In genomic region chr19:48964205-48965032, GRCh38 we compare ENCODE assay signal across 6 cellular contexts. TPM values are rescaled to one million over a fixed set of nuclear protein-coding genes. Genes with fewer than 3 reads are reported as not detected.
A peak's percentile ranks its signal among the peaks of the same experiment; 100 is the strongest.
DNase-seq lines count a peak whose midpoint lies in the region; ATAC-seq and TF ChIP-seq lines count a peak whose summit lies in the region.

No MANE protein-coding gene starts in this region.

- peak overlapping the region; percentile 90 for H4K5ac ChIP-seq in mesendoderm (ENCODE audit: low read length)

- peak overlapping the region; percentile 52 for H2AK5ac ChIP-seq in mesendoderm (ENCODE audit: low read length)

- no peaks in the 10 kb centered on the region for H3K9me3 Mint-ChIP-seq in activated naive CD4-positive, alpha-beta T cell treated with anti-CD3 and anti-CD28 coated beads, Interleukin-2, amount 50 U/mL, for 72 hours

- H3K23ac ChIP-seq in mesendoderm (ENCODE audit: low read length), result peak overlapping the region; percentile 80

- WGBS in mesendoderm (ENCODE audit: extremely low coverage, insufficient coverage, low lambda C conversion rate), result no CpG with 5 or more reads among the region's 19 CpGs

- H4K8ac ChIP-seq in mesendoderm (ENCODE audit: low read depth, low read length), result no peak overlapping the region

- CTCF ChIA-PET in GM10248 (lab: Yijun Ruan, JAX), result interaction anchor here (1.0 to 2.2 kb wide), 5 partner anchors 11 to 169 kb away, joined by 3 to 7 read pairs (median 5); partner anchors contain the start of genes GYS1, NUCB1 and RUVBL2

- H3K9ac ChIP-seq in mesendoderm (ENCODE audit: low read length), result peak overlapping the region; percentile 79

- H3K36me3 Mint-ChIP-seq in activated naive CD4-positive, alpha-beta T cell treated with anti-CD3 and anti-CD28 coated beads, Interleukin-2, amount 50 U/mL, for 72 hours, result peaks cover 19 to 22% of the 10 kb centered on the region in 2 donors

- peaks cover 13% of the 10 kb centered on the region for H3K79me2 ChIP-seq in mesendoderm (ENCODE audit: control insufficient read depth, insufficient read depth, low read length)

- peaks cover 16% of the 10 kb centered on the region for H3K4me1 ChIP-seq in mesendoderm (ENCODE audit: control insufficient read depth, low read depth, low read length)

- TF ChIP-seq CTCF in GM10248 (IDR thresholded peaks at IDR 0.05; ENCODE audit: control extremely low read depth, extremely low read depth, low read depth, missing control alignments), result no peak

- POLR2A ChIA-PET in GM10248 (lab: Yijun Ruan, JAX), result interaction anchor here (0.7 to 3.8 kb wide), 19 partner anchors 10 to 171 kb away, joined by 3 to 67 read pairs (median 5); partner anchors contain the start of genes BAX, GYS1, NUCB1 and PPP1R15A

- H3K27me3 ChIP-seq in mesendoderm (ENCODE audit: insufficient read depth, low read length, poor library complexity), result no peaks in the 10 kb centered on the region

- H3K4ac ChIP-seq in mesendoderm (ENCODE audit: low read depth, low read length), result peak overlapping the region; percentile 99

- no peak for ATAC-seq in activated naive CD4-positive, alpha-beta T cell treated with anti-CD3 and anti-CD28 coated beads, Interleukin-2, amount 50 U/mL, for 72 hours

- DNase-seq in HCEC 1CT (peak; percentile 49), mesendoderm (peak; percentile 90), GM10248 (ENCODE audit: extremely low spot score) (no peak), NCI-H2029 (lab: John Stamatoyannopoulos, UW) (no peak), NCI-H2107 (lab: John Stamatoyannopoulos, UW) (no peak)
- DNase-seq in activated naive CD4-positive, alpha-beta T cell treated with anti-CD3 and anti-CD28 coated beads, Interleukin-2, amount 50 U/mL, for 72 hours (ENCODE audit: low spot score in 2 of 2), result peak in 1 of 2 donors; percentile 61

- H2BK15ac ChIP-seq in mesendoderm (replicated peaks; ENCODE audit: low read depth), result peak overlapping the region; percentile 14

- peaks cover 6% of the 10 kb centered on the region for H3K79me1 ChIP-seq in mesendoderm (ENCODE audit: low read length)

- peak overlapping the region; percentile 97 for H3K18ac ChIP-seq in mesendoderm (ENCODE audit: low read length)

- no peaks in the 10 kb centered on the region for H3K36me3 ChIP-seq in mesendoderm (ENCODE audit: control insufficient read depth, insufficient read depth, low read length)

- H3K56ac ChIP-seq in mesendoderm (ENCODE audit: low read length), result peak overlapping the region; percentile 92

- peak overlapping the region; percentile 95 for H3K27ac ChIP-seq in mesendoderm (ENCODE audit: low read depth, low read length)

- peak overlapping the region; percentile 10 for H3K4me3 ChIP-seq in mesendoderm (ENCODE audit: low read length)

- H2BK120ac ChIP-seq in mesendoderm (ENCODE audit: low read depth, low read length), result peak overlapping the region; percentile 98

- peak overlapping the region; percentile 70 for H3K4me2 ChIP-seq in mesendoderm (ENCODE audit: low read length)

- peak overlapping the region; percentile 94 for H2BK5ac ChIP-seq in mesendoderm (ENCODE audit: low read length)

- H3K27ac Mint-ChIP-seq in activated naive CD4-positive, alpha-beta T cell treated with anti-CD3 and anti-CD28 coated beads, Interleukin-2, amount 50 U/mL, for 72 hours, result peak overlapping the region; percentile 96 to 100

RNA-seq across cellular contexts. Expression of gene FTL, which starts 0.7 kb away (rescaled TPM):
- 1,000 to 10,000 TPM; 1,148 to 2,898 TPM for total RNA-seq in activated naive CD4-positive, alpha-beta T cell treated with anti-CD3 and anti-CD28 coated beads, Interleukin-2, amount 50 U/mL, for 72 hours
- 2,631 TPM for polyA plus RNA-seq in mesendoderm (2013, experiment 1 of 2)
- polyA plus RNA-seq in mesendoderm (2013, experiment 2 of 2), result 2,464 TPM

RNA-seq across cellular contexts. Expression of gene BAX, which starts 9.7 kb away (rescaled TPM):
- total RNA-seq in activated naive CD4-positive, alpha-beta T cell treated with anti-CD3 and anti-CD28 coated beads, Interleukin-2, amount 50 U/mL, for 72 hours, result 100 to 1,000 TPM; 191 to 711 TPM
- 77.7 TPM for polyA plus RNA-seq in mesendoderm (2013, experiment 1 of 2)
- 82.3 TPM for polyA plus RNA-seq in mesendoderm (2013, experiment 2 of 2)

RNA-seq across cellular contexts. Expression of gene GYS1, which starts 28.7 kb away (rescaled TPM):
- 100 to 1,000 TPM in 1 of 2 donors, 10 to 100 TPM in 1; 44.8 to 104 TPM for total RNA-seq in activated naive CD4-positive, alpha-beta T cell treated with anti-CD3 and anti-CD28 coated beads, Interleukin-2, amount 50 U/mL, for 72 hours
- polyA plus RNA-seq in mesendoderm (2013, experiment 1 of 2), result 20.1 TPM
- 19.3 TPM for polyA plus RNA-seq in mesendoderm (2013, experiment 2 of 2)

RNA-seq across cellular contexts. Expression of gene RUVBL2, which starts 29.3 kb away (rescaled TPM):
- total RNA-seq in activated naive CD4-positive, alpha-beta T cell treated with anti-CD3 and anti-CD28 coated beads, Interleukin-2, amount 50 U/mL, for 72 hours, result 100 to 1,000 TPM; 135 to 160 TPM
- polyA plus RNA-seq in mesendoderm (2013, experiment 1 of 2), result 88.9 TPM
- polyA plus RNA-seq in mesendoderm (2013, experiment 2 of 2), result 92.5 TPM

RNA-seq across cellular contexts. Expression of gene DHDH, which starts 30.9 kb away (rescaled TPM):
- total RNA-seq in activated naive CD4-positive, alpha-beta T cell treated with anti-CD3 and anti-CD28 coated beads, Interleukin-2, amount 50 U/mL, for 72 hours, result 1 to 10 TPM; 2.2 to 7.4 TPM
- polyA plus RNA-seq in mesendoderm (2013, experiment 1 of 2), result 0.27 TPM
- polyA plus RNA-seq in mesendoderm (2013, experiment 2 of 2), result 0.36 TPM

Comparison
In these comparisons a context has a peak if more than half of its experiments do, and no peak if none do; other contexts are left out.
1. DNase-seq: peak in HCEC 1CT (single experiment) and mesendoderm (single experiment); none in GM10248 (single experiment), NCI-H2029 (single experiment) and NCI-H2107 (single experiment).